ENCODE assay signal across 8 cellular contexts in genomic region chr19:2269244-2270156, GRCh38. TPM values are rescaled to one million over a fixed set of nuclear protein-coding genes. Genes with fewer than 3 reads are reported as not detected.
DNase-seq lines count a peak whose midpoint lies in the region; ATAC-seq and TF ChIP-seq lines count a peak whose summit lies in the region.

No MANE protein-coding gene starts in this region.

- H3K27ac ChIP-seq in colonic mucosa, result peak overlapping the region; percentile 99

- DNase-seq in AML-193 (lab: John Stamatoyannopoulos, UW) (peak; percentile 86 to 95), NCI-H524 (lab: John Stamatoyannopoulos, UW) (peak; percentile 94 to 97), colonic mucosa (peak; percentile 99), left kidney (ENCODE audit: low read depth, low spot score) (peak; percentile 99)
- DNase-seq in activated CD4-positive, alpha-beta T cell treated with anti-CD3 and anti-CD28 coated beads for 48 hours, result peak; percentile 99
- DNase-seq in stimulated activated CD4-positive, alpha-beta T cell treated with anti-CD3 and anti-CD28 coated beads, Interleukin-1b, Interleukin-23, amount 100 ng/mL, for 48 hours, result peak; percentile 99

- no peak for TF ChIP-seq CTCF in colonic mucosa (IDR thresholded peaks at IDR 0.05)

- intact Hi-C loops in colonic mucosa (cut with DNase I), result loop anchor here (5.0 kb wide), 1 partner anchor 32 kb away; the partner anchor contains the start of genes PLEKHJ1 and SF3A2

- H3K4me1 ChIP-seq in colonic mucosa, result peaks cover 36% of the 10 kb centered on the region

- no peaks in the 10 kb centered on the region for H3K27me3 ChIP-seq in colonic mucosa

- H3K9ac ChIP-seq in colonic mucosa (ENCODE audit: low read depth in 2 of 2, low read length in 2 of 2), result peak overlapping the region; percentile 95 to 100

- peak overlapping the region; percentile 98 for H3K4me3 ChIP-seq in colonic mucosa

- ATAC-seq in GM19035 (IDR thresholded peaks at IDR 0.05; ENCODE audit: unreplicated experiment) (peak; percentile 63), HG03439 (IDR thresholded peaks at IDR 0.05; ENCODE audit: unreplicated experiment) (peak; percentile 52)

- no peaks in the 10 kb centered on the region for H3K36me3 ChIP-seq in colonic mucosa

- H3K9me3 ChIP-seq in colonic mucosa, result no peaks in the 10 kb centered on the region

RNA-seq across cellular contexts. Expression of gene PEAK3, which starts 12.5 kb away (rescaled TPM):
- total RNA-seq in colonic mucosa, result under 1 TPM; 0.29 to 0.72 TPM

RNA-seq across cellular contexts. Expression of gene JSRP1, which starts 13.3 kb away (rescaled TPM):
- 1 to 10 TPM in 1 of 2 donors, under 1 TPM in 1; 0.64 to 1.3 TPM for total RNA-seq in colonic mucosa

RNA-seq across cellular contexts. Expression of gene AMH, which starts 20.4 kb away (rescaled TPM):
- total RNA-seq in colonic mucosa, result 1 to 10 TPM in 1 of 2 donors, under 1 TPM in 1; 0.90 to 5.1 TPM

RNA-seq across cellular contexts. Expression of gene SF3A2, which starts 32.9 kb away (rescaled TPM):
- 10 to 100 TPM; 60.9 to 99.8 TPM for total RNA-seq in colonic mucosa

RNA-seq across cellular contexts. Expression of gene PLEKHJ1, which starts 33.4 kb away (rescaled TPM):
- 100 to 1,000 TPM; 176 to 238 TPM for total RNA-seq in colonic mucosa

Comparison
In these comparisons a context has a peak if more than half of its experiments do, and no peak if none do; other contexts are left out.
1. Peak in every context shown above with its lines: DNase-seq, ATAC-seq, H3K4me3 ChIP-seq and H3K27ac ChIP-seq.